In the genomic region with DNA sequence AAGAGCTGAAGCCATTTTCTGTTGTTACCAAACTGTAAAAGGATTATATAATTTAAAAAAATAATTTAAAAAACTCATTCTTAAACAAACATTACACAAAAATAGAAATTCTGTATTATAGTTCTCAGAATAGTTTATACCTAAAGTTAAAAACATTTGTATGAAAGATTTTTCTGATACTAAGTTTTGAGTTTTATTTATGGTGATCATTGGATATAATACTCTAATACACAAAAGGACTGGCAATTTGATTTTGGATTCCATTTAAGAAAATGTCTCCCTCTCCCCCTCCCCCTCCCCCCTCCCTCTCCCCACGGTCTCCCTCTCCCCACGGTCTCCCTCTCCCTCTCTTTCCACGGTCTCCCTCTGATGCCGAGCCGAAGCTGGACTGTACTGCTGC, we compare ENCODE assay signal across 2 cellular contexts.
A peak's percentile ranks its signal among the peaks of the same experiment; 100 is the strongest.
TF ChIP-seq lines count a peak whose summit lies in the region.

No MANE protein-coding gene starts in this region.

TF ChIP-seq in HepG2, 621 proteins besides CTCF, POLR2A, EP300 and RAD21:
- TF ChIP-seq ARNT2 (CRISPR knock-in tag; IDR thresholded peaks at IDR 0.05; ENCODE audit: low read depth) (no peak), HNRNPK (IDR thresholded peaks at IDR 0.05; ENCODE audit: low read depth, low read length, poor library complexity, severe bottlenecking) (peak; percentile 87), EHMT2 (IDR thresholded peaks at IDR 0.05; ENCODE audit: borderline replicate concordance, low read depth, low read length) (no peak)
- TF ChIP-seq, protein P1, sequence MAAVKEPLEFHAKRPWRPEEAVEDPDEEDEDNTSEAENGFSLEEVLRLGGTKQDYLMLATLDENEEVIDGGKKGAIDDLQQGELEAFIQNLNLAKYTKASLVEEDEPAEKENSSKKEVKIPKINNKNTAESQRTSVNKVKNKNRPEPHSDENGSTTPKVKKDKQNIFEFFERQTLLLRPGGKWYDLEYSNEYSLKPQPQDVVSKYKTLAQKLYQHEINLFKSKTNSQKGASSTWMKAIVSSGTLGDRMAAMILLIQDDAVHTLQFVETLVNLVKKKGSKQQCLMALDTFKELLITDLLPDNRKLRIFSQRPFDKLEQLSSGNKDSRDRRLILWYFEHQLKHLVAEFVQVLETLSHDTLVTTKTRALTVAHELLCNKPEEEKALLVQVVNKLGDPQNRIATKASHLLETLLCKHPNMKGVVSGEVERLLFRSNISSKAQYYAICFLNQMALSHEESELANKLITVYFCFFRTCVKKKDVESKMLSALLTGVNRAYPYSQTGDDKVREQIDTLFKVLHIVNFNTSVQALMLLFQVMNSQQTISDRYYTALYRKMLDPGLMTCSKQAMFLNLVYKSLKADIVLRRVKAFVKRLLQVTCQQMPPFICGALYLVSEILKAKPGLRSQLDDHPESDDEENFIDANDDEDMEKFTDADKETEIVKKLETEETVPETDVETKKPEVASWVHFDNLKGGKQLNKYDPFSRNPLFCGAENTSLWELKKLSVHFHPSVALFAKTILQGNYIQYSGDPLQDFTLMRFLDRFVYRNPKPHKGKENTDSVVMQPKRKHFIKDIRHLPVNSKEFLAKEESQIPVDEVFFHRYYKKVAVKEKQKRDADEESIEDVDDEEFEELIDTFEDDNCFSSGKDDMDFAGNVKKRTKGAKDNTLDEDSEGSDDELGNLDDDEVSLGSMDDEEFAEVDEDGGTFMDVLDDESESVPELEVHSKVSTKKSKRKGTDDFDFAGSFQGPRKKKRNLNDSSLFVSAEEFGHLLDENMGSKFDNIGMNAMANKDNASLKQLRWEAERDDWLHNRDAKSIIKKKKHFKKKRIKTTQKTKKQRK (IDR thresholded peaks at IDR 0.05; ENCODE audit: low read length) = no peak
TF ChIP-seq in HepG2: peak in this region for 1.

TF ChIP-seq in K562, 482 proteins besides CTCF, POLR2A, EP300 and RAD21:
- TF ChIP-seq HNRNPK (IDR thresholded peaks at IDR 0.05; ENCODE audit: low read depth, low read length, poor library complexity, severe bottlenecking) (peak; percentile 62), SIRT6 (IDR thresholded peaks at IDR 0.05; ENCODE audit: low read depth, low read length) (no peak)
TF ChIP-seq in K562: peak in this region for 1.
